24 cellular contexts compared by ENCODE assay signal in the genomic region with DNA sequence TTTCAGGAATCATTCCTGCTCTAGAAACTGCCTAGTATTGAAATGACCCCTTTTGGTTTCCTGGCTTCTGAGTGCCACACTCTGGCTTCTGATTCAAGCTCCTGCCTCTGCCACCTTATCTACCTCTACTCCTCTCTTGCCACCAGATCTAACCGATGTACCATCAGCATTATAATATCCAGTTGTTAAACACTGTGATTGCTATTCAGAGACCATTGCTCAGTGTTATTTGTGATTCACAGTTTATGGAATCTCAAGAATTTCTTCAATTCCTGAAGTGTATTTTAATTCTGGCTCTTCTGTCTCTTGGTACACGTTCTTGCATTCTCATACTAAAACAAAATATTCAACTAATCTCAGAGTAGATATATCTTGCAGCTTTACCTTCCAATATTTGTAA.
DNase-seq lines count a peak whose midpoint lies in the region; FAIRE-seq and TF ChIP-seq lines count a peak whose summit lies in the region.
"Had no signal": no experiment of that assay in that cellular context is flagged by ENCODE, and none has a peak within 500 bp of the region (broad histone marks: within the 10 kb centered on the region; RNA-seq: fewer than 3 reads in every experiment).

No MANE protein-coding gene starts in this region.

- TF ChIP-seq CTCF in H9 (conservative IDR thresholded peaks at IDR 0.05): no peak
- no peak for TF ChIP-seq CTCF in RWPE1 (conservative IDR thresholded peaks at IDR 0.05; ENCODE audit: low read depth)
- no peak for TF ChIP-seq CTCF in GM10266 (IDR thresholded peaks at IDR 0.05; ENCODE audit: control insufficient read depth, insufficient read depth, low read depth, missing control alignments)

- H3K9ac ChIP-seq in H9 (ENCODE audit: extremely low read depth, insufficient read length, low read length): no peak overlapping the region

- no peak overlapping the region for H3K4me3 Mint-ChIP-seq in H9
- H3K4me3 Mint-ChIP-seq: activated naive CD4-positive, alpha-beta T cell treated with anti-CD3 and anti-CD28 coated beads, Interleukin-2, amount 10 ng/mL, durations not matched to agents 7 days and 5 days; activated T-cell treated with anti-CD3 and anti-CD28 coated beads, Interleukin-2, amount 50 U/mL, for 72 hours; central memory CD8-positive, alpha-beta T cell; immature natural killer cell; stimulated activated naive B cell treated with anti-CD40 and anti-IgM and Interleukin-4, amounts not matched to agents 10 μg/mL and 1 μg/mL and 100 μg/mL, for 72 hours had no signal

- H3K27me3 ChIP-seq in H9 (ENCODE audit: insufficient read depth, low read length) (no peaks in the 10 kb centered on the region), SJCRH30 (no peaks in the 10 kb centered on the region)
- H3K27me3 ChIP-seq: hepatocyte, testis had no signal

- H4K5ac ChIP-seq in H9 (ENCODE audit: insufficient read length, low read depth, low read length): no peak overlapping the region

- H3K23me2 ChIP-seq in H9 (ENCODE audit: insufficient read length, low read depth, low read length, poor library complexity, severe bottlenecking): no peaks in the 10 kb centered on the region

- H3K9me3 ChIP-seq in H9 (ENCODE audit: control insufficient read depth, low read depth, low read length) (no peaks in the 10 kb centered on the region), SJCRH30 (replicated peaks) (peaks cover 5% of the 10 kb centered on the region; the same call in 1 of the 2 replicates)
- H3K9me3 ChIP-seq: testis had no signal

- H3K14ac ChIP-seq in H9 (ENCODE audit: insufficient read depth, low read length): no peak overlapping the region

- H2AFZ ChIP-seq in H9 (ENCODE audit: low read length): no peak overlapping the region
- H2AFZ ChIP-seq: hepatocyte had no signal

- no peaks in the 10 kb centered on the region for H3K9me3 Mint-ChIP-seq in H9
- H3K9me3 Mint-ChIP-seq: activated naive CD4-positive, alpha-beta T cell treated with anti-CD3 and anti-CD28 coated beads, Interleukin-2, amount 10 ng/mL, durations not matched to agents 7 days and 5 days had no signal

- H3K27me3 Mint-ChIP-seq in H9 (ENCODE audit: low read depth): no peaks in the 10 kb centered on the region
- H3K27me3 Mint-ChIP-seq: activated naive CD4-positive, alpha-beta T cell treated with anti-CD3 and anti-CD28 coated beads, Interleukin-2, amount 10 ng/mL, durations not matched to agents 7 days and 5 days; central memory CD8-positive, alpha-beta T cell had no signal

- H3K56ac ChIP-seq in H9 (ENCODE audit: insufficient read length, low read depth, low read length): no peak overlapping the region

- no peak overlapping the region for H2BK12ac ChIP-seq in H9 (ENCODE audit: insufficient read length, low read depth, low read length)

- POLR2A ChIA-PET in RWPE1 (lab: Yijun Ruan, JAX; ENCODE audit: low non-redundant PET): no interaction called here

- no peak overlapping the region for H2BK20ac ChIP-seq in H9 (ENCODE audit: low read depth, low read length, poor library complexity, severe bottlenecking)

- H3T11ph ChIP-seq in H9 (ENCODE audit: low read length): no peak overlapping the region

- H3K36me3 ChIP-seq in SJCRH30: no peaks in the 10 kb centered on the region

- peaks cover 11 to 24% of the 10 kb centered on the region in 2 experiments for H3K4me1 Mint-ChIP-seq in H9
- H3K4me1 Mint-ChIP-seq: activated naive CD4-positive, alpha-beta T cell treated with anti-CD3 and anti-CD28 coated beads, Interleukin-2, amount 10 ng/mL, durations not matched to agents 7 days and 5 days; central memory CD8-positive, alpha-beta T cell; immature natural killer cell; stimulated activated naive B cell treated with anti-CD40 and anti-IgM and Interleukin-4, amounts not matched to agents 10 μg/mL and 1 μg/mL and 100 μg/mL, for 72 hours had no signal

- no peak overlapping the region for H3K4me3 ChIP-seq in SJCRH30
- H3K4me3 ChIP-seq: hepatocyte, psoas muscle, skin epidermis, testis had no signal

- CTCF ChIA-PET in RWPE1 (lab: Yijun Ruan, JAX): interaction anchor here (0.6 to 0.7 kb wide), 2 partner anchors 1163 to 1854 kb away, joined by 3 to 6 read pairs; no protein-coding TSS in a partner anchor

- H2BK120ac ChIP-seq in H9 (ENCODE audit: low read depth, low read length, poor library complexity, severe bottlenecking): no peak overlapping the region

- no peak overlapping the region for H3K4ac ChIP-seq in H9 (ENCODE audit: low read depth, low read length)

- H2BK15ac ChIP-seq in H9 (ENCODE audit: low read depth, low read length): no peak overlapping the region

- DNase-seq in H9 (no peak), SJCRH30 (no peak), iris pigment epithelial cell (ENCODE audit: low read depth) (peak; percentile 38), urothelium cell line (ENCODE audit: low spot score) (peak; percentile 40), RWPE1 (ENCODE audit: low spot score) (no peak), DMS 273 (lab: John Stamatoyannopoulos, UW; ENCODE audit: unreplicated experiment) (no peak), GM10266 (ENCODE audit: extremely low spot score) (no peak)
- DNase-seq: activated CD4-positive, alpha-beta T cell treated with anti-CD3 and anti-CD28 coated beads for 48 hours; activated naive CD4-positive, alpha-beta T cell treated with anti-CD3 and anti-CD28 coated beads, Interleukin-2, amount 10 ng/mL, durations not matched to agents 7 days and 5 days; activated T-cell treated with anti-CD3 and anti-CD28 coated beads, Interleukin-2, amount 50 U/mL, for 72 hours; aorta; DND-41; foreskin fibroblast; immature natural killer cell; KBM-7; left ventricle myocardium superior; NCI-H1694 treated with DMSO at 0.1 percent for 48 hours; NCI-H774; psoas muscle; stimulated activated naive B cell treated with anti-CD40 and anti-IgM and Interleukin-4, amounts not matched to agents 10 μg/mL and 1 μg/mL and 100 μg/mL, for 72 hours; testis had no signal

- H3K4me2 ChIP-seq in H9 (ENCODE audit: insufficient read depth, insufficient read length, low read length): no peak overlapping the region
- H3K4me2 ChIP-seq: hepatocyte had no signal

- H3K27ac ChIP-seq in H9 (ENCODE audit: insufficient read length, low read depth, low read length): no peak overlapping the region
- H3K27ac ChIP-seq in SJCRH30: peak overlapping the region; percentile 62
- no peak overlapping the region for H3K27ac ChIP-seq in RWPE1
- H3K27ac ChIP-seq: hepatocyte, psoas muscle, skin epidermis, testis had no signal

- H4K91ac ChIP-seq in H9 (ENCODE audit: insufficient read length, low read depth, low read length): no peak overlapping the region

- no peaks in the 10 kb centered on the region for H3K36me3 Mint-ChIP-seq in H9 (ENCODE audit: insufficient read depth in 1 of 3, low read depth in 3 of 3)
- H3K36me3 Mint-ChIP-seq: activated naive CD4-positive, alpha-beta T cell treated with anti-CD3 and anti-CD28 coated beads, Interleukin-2, amount 10 ng/mL, durations not matched to agents 7 days and 5 days; immature natural killer cell; stimulated activated naive B cell treated with anti-CD40 and anti-IgM and Interleukin-4, amounts not matched to agents 10 μg/mL and 1 μg/mL and 100 μg/mL, for 72 hours had no signal

- H2BK5ac ChIP-seq in H9 (ENCODE audit: insufficient read length, low read length): no peak overlapping the region

- WGBS in H9 (ENCODE audit: extremely low coverage, insufficient read length, low lambda C conversion rate): no CpG with 5 or more reads among the region's 2 CpGs

- no peaks in the 10 kb centered on the region for H3K79me2 ChIP-seq in H9 (ENCODE audit: insufficient read depth, low read length)
- H3K79me2 ChIP-seq: hepatocyte had no signal

- H4K20me1 ChIP-seq in H9 (ENCODE audit: control insufficient read depth, insufficient read depth, insufficient read length): no peaks in the 10 kb centered on the region

- no peak overlapping the region for H4K8ac ChIP-seq in H9 (replicated peaks; ENCODE audit: insufficient read length, low read depth, low read length)

- H3K4me1 ChIP-seq in H9 (ENCODE audit: insufficient read depth, low read length): no peaks in the 10 kb centered on the region
- H3K4me1 ChIP-seq in SJCRH30: peaks cover 25% of the 10 kb centered on the region
- H3K4me1 ChIP-seq: psoas muscle, testis had no signal

- no peak overlapping the region for H3K23ac ChIP-seq in H9 (ENCODE audit: insufficient read length, low read depth, low read length)

- H3K18ac ChIP-seq in H9 (ENCODE audit: insufficient read length, low read depth, low read length): no peak overlapping the region

- peak overlapping the region in 2 of 3 experiments; percentile 1 to 11; a peak in 2 of 7 replicates for H3K27ac Mint-ChIP-seq in H9
- H3K27ac Mint-ChIP-seq: activated naive CD4-positive, alpha-beta T cell treated with anti-CD3 and anti-CD28 coated beads, Interleukin-2, amount 10 ng/mL, durations not matched to agents 7 days and 5 days; activated T-cell treated with anti-CD3 and anti-CD28 coated beads, Interleukin-2, amount 50 U/mL, for 72 hours; immature natural killer cell; stimulated activated naive B cell treated with anti-CD40 and anti-IgM and Interleukin-4, amounts not matched to agents 10 μg/mL and 1 μg/mL and 100 μg/mL, for 72 hours had no signal

- peak; percentile 63 for FAIRE-seq in urothelium cell line (lab: Jason Lieb, UNC)

- H3K79me1 ChIP-seq in H9 (ENCODE audit: insufficient read depth, low read depth, low read length, poor library complexity, severe bottlenecking): no peaks in the 10 kb centered on the region

- H2AK5ac ChIP-seq in H9 (ENCODE audit: insufficient read length, low read length): no peak overlapping the region

Comparison
In these comparisons a context has a peak if more than half of its experiments do, and no peak if none do; other contexts are left out.
1. DNase-seq: peak in iris pigment epithelial cell (single experiment) and urothelium cell line (single experiment); none in H9 (single experiment), SJCRH30 (0 of 2), RWPE1 (single experiment), DMS 273 (single experiment) and GM10266 (single experiment).